33 cellular contexts compared by ENCODE assay signal in genomic region chr1:110921953-110922352, GRCh38. TPM values are rescaled to one million over a fixed set of nuclear protein-coding genes. Genes with fewer than 3 reads are reported as not detected.
"Had no signal": no experiment of that assay in that cellular context is flagged by ENCODE, and none has a peak within 500 bp of the region (broad histone marks: within the 10 kb centered on the region; RNA-seq: fewer than 3 reads in every experiment).

No MANE protein-coding gene starts in this region.

- H3K36me3 ChIP-seq: adrenal gland, ascending aorta, brain microvascular endothelial cell, breast epithelium, cardiac muscle cell had no signal

- ATAC-seq: activated naive CD4-positive, alpha-beta T cell treated with anti-CD3 and anti-CD28 coated beads, Interleukin-2, amount 50 U/mL, for 72 hours; activated naive CD8-positive, alpha-beta T cell treated with anti-CD3 and anti-CD28 coated beads, Interleukin-2, amount 50 U/mL, for 24 hours; activated T-cell treated with anti-CD3 and anti-CD28 coated beads, Interleukin-2, amount 50 U/mL, for 4 hours; activated T-cell treated with anti-CD3 and anti-CD28 coated beads, Interleukin-2, amount 50 U/mL, for 72 hours; activated T-helper 17 cell treated with anti-CD3 and anti-CD28 coated beads, Interleukin-2, amount 50 U/mL, for 72 hours; body of pancreas had no signal

- H3K4me1 ChIP-seq: adrenal gland, ascending aorta, body of pancreas, breast epithelium had no signal

- H3K9me3 ChIP-seq: ascending aorta, body of pancreas had no signal

- DNase-seq: activated effector memory CD4-positive, alpha-beta T cell treated with anti-CD3 and anti-CD28 coated beads, Interleukin-2, amount 50 U/mL, for 16 hours; activated effector memory CD4-positive, alpha-beta T cell treated with Interleukin-2 at 50 U/mL for 16 hours; activated gamma-delta T cell; activated gamma-delta T cell treated with Interleukin-2 at 50 U/mL for 16 hours; activated naive CD4-positive, alpha-beta T cell; activated naive CD4-positive, alpha-beta T cell treated with anti-CD3 and anti-CD28 coated beads for 36 hours; activated naive CD4-positive, alpha-beta T cell treated with anti-CD3 and anti-CD28 coated beads, Interleukin-2, amount 10 ng/mL, durations not matched to agents 7 days and 5 days; activated naive CD4-positive, alpha-beta T cell treated with anti-CD3 and anti-CD28 coated beads, Interleukin-2, amount 50 U/mL, for 16 hours; activated naive CD4-positive, alpha-beta T cell treated with Interleukin-2 at 50 U/mL for 16 hours; activated naive CD8-positive, alpha-beta T cell treated with anti-CD3 and anti-CD28 coated beads for 36 hours; activated naive CD8-positive, alpha-beta T cell treated with anti-CD3 and anti-CD28 coated beads, Interleukin-2, amount 10 ng/mL, durations not matched to agents 7 days and 5 days; activated naive CD8-positive, alpha-beta T cell treated with anti-CD3 and anti-CD28 coated beads, Interleukin-2, amount 50 U/mL, for 24 hours; activated T-cell treated with anti-CD3 and anti-CD28 coated beads, Interleukin-2, amount 50 U/mL, for 4 hours; activated T-cell treated with anti-CD3 and anti-CD28 coated beads, Interleukin-2, amount 50 U/mL, for 48 hours; activated T-cell treated with anti-CD3 and anti-CD28 coated beads, Interleukin-2, amount 50 U/mL, for 72 hours; adrenal gland; amniotic stem cell; amygdala; anterior cingulate cortex; aorta; body of pancreas; brain microvascular endothelial cell; caudate nucleus; central memory CD4-positive, alpha-beta T cell; cerebellar nuclear complex had no signal

- H3K27me3 ChIP-seq: adrenal gland, ascending aorta, body of pancreas, brain microvascular endothelial cell, breast epithelium, cardiac muscle cell had no signal

- FAIRE-seq: astrocyte, bronchial epithelial cell had no signal

- H3K4me3 ChIP-seq: adrenal gland, ascending aorta, body of pancreas, breast epithelium, cardiac muscle cell had no signal

- H3K27ac ChIP-seq: adrenal gland, ascending aorta, body of pancreas, brain microvascular endothelial cell, breast epithelium, cardiac muscle cell had no signal

RNA-seq across cellular contexts. Expression of gene CD53, which starts 49.0 kb away (rescaled TPM):
- total RNA-seq: astrocyte, bronchial epithelial cell, cardiac muscle cell, chondrocyte had no signal
- polyA plus RNA-seq: cardiac muscle cell had no signal
